In genomic region chr11:132030896-132031295, GRCh38 we compare ENCODE assay signal across 24 cellular contexts.
DNase-seq lines count a peak whose midpoint lies in the region; TF ChIP-seq lines count a peak whose summit lies in the region.
"Had no signal": no experiment of that assay in that cellular context is flagged by ENCODE, and none has a peak within 500 bp of the region (broad histone marks: within the 10 kb centered on the region; RNA-seq: fewer than 3 reads in every experiment).

No MANE protein-coding gene starts in this region.

- CTCF ChIA-PET in activated naive CD4-positive, alpha-beta T cell treated with anti-CD3 and anti-CD28 coated beads for 36 hours (lab: Charles Lee), result no interaction called here

- H4K20me1 ChIP-seq in osteoblast (ENCODE audit: insufficient read depth, low read length), result no peaks in the 10 kb centered on the region

- TF ChIP-seq CTCF in HFFc6 (IDR thresholded peaks at IDR 0.05) (no peak), chondrocyte (IDR thresholded peaks at IDR 0.05) (no peak), osteoblast (IDR thresholded peaks at IDR 0.05; ENCODE audit: extremely low read depth, low read depth, low read length) (no peak)

- H3K79me2 ChIP-seq in osteoblast (ENCODE audit: insufficient read depth, low read length), result peaks cover 84% of the 10 kb centered on the region

- no peak for DNase-seq in HFFc6
- peak; percentile 43 for DNase-seq in RPMI7951 (ENCODE audit: low read depth)
- no peak for DNase-seq in chondrocyte (ENCODE audit: low spot score)
- DNase-seq in osteoblast (ENCODE audit: insufficient read length, low spot score, missing footprints), result no peak
- DNase-seq in dermis blood vessel endothelial cell, result no peak
- no peak for DNase-seq in activated naive CD4-positive, alpha-beta T cell treated with anti-CD3 and anti-CD28 coated beads for 36 hours
- DNase-seq in stimulated activated CD4-positive, alpha-beta T cell treated with anti-CD3 and anti-CD28 coated beads, Interleukin-15, amount 100 ng/mL, for 24 hours, result no peak
- DNase-seq: C1 segment of cervical spinal cord; CD4-positive, alpha-beta memory T cell; COR-L47; DMS53; H9; NCI-H1048; NCI-H1436; NCI-H187; NCI-H2081 treated with DMSO at 0.1 percent for 48 hours; NCI-H2171; NCI-H345; NCI-H510A treated with DMSO at 0.1 percent for 48 hours; PC-3; SJCRH30 had no signal

- intact Hi-C loops in activated naive CD4-positive, alpha-beta T cell treated with anti-CD3 and anti-CD28 coated beads for 36 hours (cut with micrococcal nuclease), result no loop called here

- H3K27ac Mint-ChIP-seq in HFFc6, result peak overlapping the region; percentile 51
- peak overlapping the region; percentile 60 for H3K27ac Mint-ChIP-seq in chondrocyte (ENCODE audit: unreplicated experiment)
- H3K27ac Mint-ChIP-seq in activated naive CD4-positive, alpha-beta T cell treated with anti-CD3 and anti-CD28 coated beads for 36 hours, result no peak overlapping the region
- H3K27ac Mint-ChIP-seq: CD4-positive, alpha-beta memory T cell; GM23338; H9; IgD-negative memory B cell had no signal

- no peak overlapping the region for H3K4me3 Mint-ChIP-seq in HFFc6
- H3K4me3 Mint-ChIP-seq in chondrocyte (ENCODE audit: unreplicated experiment), result no peak overlapping the region
- H3K4me3 Mint-ChIP-seq in activated naive CD4-positive, alpha-beta T cell treated with anti-CD3 and anti-CD28 coated beads for 36 hours, result no peak overlapping the region
- H3K4me3 Mint-ChIP-seq: CD4-positive, alpha-beta memory T cell; GM23338; H9 had no signal

- H3K27ac ChIP-seq in osteoblast (ENCODE audit: low read depth, low read length), result peak overlapping the region; percentile 75
- H3K27ac ChIP-seq: KMS-11, SJCRH30 had no signal

- H3K36me3 Mint-ChIP-seq in HFFc6 (ENCODE audit: low read depth), result peaks cover 6% of the 10 kb centered on the region; the same call in 1 of the 2 replicates
- H3K36me3 Mint-ChIP-seq in chondrocyte (ENCODE audit: low read depth), result no peaks in the 10 kb centered on the region
- no peaks in the 10 kb centered on the region for H3K36me3 Mint-ChIP-seq in activated naive CD4-positive, alpha-beta T cell treated with anti-CD3 and anti-CD28 coated beads for 36 hours (ENCODE audit: low read depth)
- H3K36me3 Mint-ChIP-seq: CD4-positive, alpha-beta memory T cell; IgD-negative memory B cell had no signal

- no peak overlapping the region for H2AFZ ChIP-seq in osteoblast (ENCODE audit: low read length)
- H2AFZ ChIP-seq: GM23338 had no signal

- H3K9me3 ChIP-seq in osteoblast (ENCODE audit: low read depth, low read length), result no peaks in the 10 kb centered on the region
- H3K9me3 ChIP-seq: SJCRH30 had no signal

- H3K27me3 ChIP-seq in osteoblast (ENCODE audit: insufficient read depth, low read length), result no peaks in the 10 kb centered on the region
- H3K27me3 ChIP-seq: SJCRH30 had no signal

- no peaks in the 10 kb centered on the region for H3K36me3 ChIP-seq in osteoblast (ENCODE audit: insufficient read depth, low read length)
- H3K36me3 ChIP-seq: SJCRH30 had no signal

- H3K27me3 Mint-ChIP-seq in HFFc6 (ENCODE audit: insufficient read depth) (no peaks in the 10 kb centered on the region), chondrocyte (ENCODE audit: low read depth) (no peaks in the 10 kb centered on the region)
- no peaks in the 10 kb centered on the region for H3K27me3 Mint-ChIP-seq in activated naive CD4-positive, alpha-beta T cell treated with anti-CD3 and anti-CD28 coated beads for 36 hours (ENCODE audit: low read depth)

- H3K4me1 Mint-ChIP-seq in HFFc6 (ENCODE audit: low read depth), result peaks cover 94% of the 10 kb centered on the region
- H3K4me1 Mint-ChIP-seq in chondrocyte (ENCODE audit: low read depth), result peaks cover 78% of the 10 kb centered on the region
- H3K4me1 Mint-ChIP-seq in activated naive CD4-positive, alpha-beta T cell treated with anti-CD3 and anti-CD28 coated beads for 36 hours (ENCODE audit: low read depth), result no peaks in the 10 kb centered on the region
- H3K4me1 Mint-ChIP-seq: CD4-positive, alpha-beta memory T cell; IgD-negative memory B cell had no signal

- H3K4me2 ChIP-seq in osteoblast (ENCODE audit: insufficient read depth, low read length), result no peak overlapping the region
- H3K4me2 ChIP-seq: GM23338, KMS-11 had no signal

- H3K9me3 Mint-ChIP-seq in HFFc6 (no peaks in the 10 kb centered on the region), chondrocyte (ENCODE audit: low read depth) (no peaks in the 10 kb centered on the region)
- H3K9me3 Mint-ChIP-seq in activated naive CD4-positive, alpha-beta T cell treated with anti-CD3 and anti-CD28 coated beads for 36 hours, result no peaks in the 10 kb centered on the region
- H3K9me3 Mint-ChIP-seq: GM23338, H9, IgD-negative memory B cell had no signal

- no peak overlapping the region for H3K4me3 ChIP-seq in osteoblast (ENCODE audit: insufficient read depth, low read length)
- H3K4me3 ChIP-seq: GM23338, SJCRH30 had no signal

- H3K4me1 ChIP-seq in osteoblast (ENCODE audit: insufficient read depth, low read length), result peaks cover 60% of the 10 kb centered on the region
- H3K4me1 ChIP-seq: SJCRH30 had no signal
